In the genomic region with DNA sequence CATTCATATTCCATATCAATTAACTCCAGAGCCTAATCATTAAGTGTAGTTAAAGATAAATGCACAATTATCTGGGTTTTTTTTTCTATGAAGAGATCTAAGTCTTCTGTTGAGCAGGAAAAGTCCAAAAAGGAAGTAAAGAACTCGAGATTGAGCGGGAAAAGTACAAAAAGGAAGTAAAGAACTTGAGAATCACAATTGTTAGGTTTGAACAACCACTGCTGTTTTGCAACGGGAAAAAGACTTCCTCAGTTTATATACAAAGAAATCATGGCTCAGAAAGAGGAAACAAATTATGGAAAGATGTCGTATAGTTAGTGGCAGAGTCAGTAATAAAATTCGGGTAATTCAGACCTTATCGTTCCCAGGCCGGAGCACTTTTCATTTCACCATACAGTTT, we compare ENCODE assay signal across 23 cellular contexts.
DNase-seq lines count a peak whose midpoint lies in the region; ATAC-seq and TF ChIP-seq lines count a peak whose summit lies in the region.
"Had no signal": no experiment of that assay in that cellular context is flagged by ENCODE, and none has a peak within 500 bp of the region (broad histone marks: within the 10 kb centered on the region; RNA-seq: fewer than 3 reads in every experiment).

No MANE protein-coding gene starts in this region.

- ATAC-seq in GM21619 (IDR thresholded peaks at IDR 0.05; ENCODE audit: unreplicated experiment): no peak
- ATAC-seq: Panc1, right cardiac atrium had no signal

- no peaks in the 10 kb centered on the region for H3K27me3 Mint-ChIP-seq in activated CD4-positive, alpha-beta T cell treated with anti-CD3 and anti-CD28 coated beads, Interleukin-2, amount 10 ng/mL, durations not matched to agents 24 days and 14 days
- H3K27me3 Mint-ChIP-seq in endothelial cell (ENCODE audit: unreplicated experiment): no peaks in the 10 kb centered on the region
- H3K27me3 Mint-ChIP-seq: activated naive CD8-positive, alpha-beta T cell treated with anti-CD3 and anti-CD28 coated beads, Interleukin-2, amount 10 ng/mL, durations not matched to agents 7 days and 5 days had no signal

- no peak for TF ChIP-seq CTCF in endothelial cell (IDR thresholded peaks at IDR 0.05; ENCODE audit: unreplicated experiment)

- peaks cover 14% of the 10 kb centered on the region for H3K4me1 Mint-ChIP-seq in activated CD4-positive, alpha-beta T cell treated with anti-CD3 and anti-CD28 coated beads, Interleukin-2, amount 10 ng/mL, durations not matched to agents 24 days and 14 days
- H3K4me1 Mint-ChIP-seq in endothelial cell (ENCODE audit: unreplicated experiment): peaks cover 64% of the 10 kb centered on the region

- intact Hi-C loops in activated CD4-positive, alpha-beta T cell treated with anti-CD3 and anti-CD28 coated beads, Interleukin-2, amount 10 ng/mL, durations not matched to agents 24 days and 14 days (cut with micrococcal nuclease): no loop called here

- DNase-seq in activated CD4-positive, alpha-beta T cell treated with anti-CD3 and anti-CD28 coated beads, Interleukin-2, amount 10 ng/mL, durations not matched to agents 24 days and 14 days: no peak
- no peak for DNase-seq in activated CD4-positive, alpha-beta T cell treated with anti-CD3 and anti-CD28 coated beads for 1 hour
- DNase-seq in NOMO-1 treated with DMSO at 0.1 percent for 48 hours (lab: John Stamatoyannopoulos, UW; ENCODE audit: unreplicated experiment): peak; percentile 72
- DNase-seq in endothelial cell (ENCODE audit: low spot score): no peak
- DNase-seq in putamen (ENCODE audit: low spot score): peak; percentile 17
- DNase-seq in GOT3 (lab: John Stamatoyannopoulos, UW): no peak
- no peak for DNase-seq in nucleus accumbens (lab: John Stamatoyannopoulos, UW)
- DNase-seq: 8988T; activated CD4-positive, CD25-positive, alpha-beta regulatory T cell treated with anti-CD3 and anti-CD28 coated beads, Interleukin-2, amount 50 U/mL, for 72 hours; activated naive CD8-positive, alpha-beta T cell treated with anti-CD3 and anti-CD28 coated beads, Interleukin-2, amount 10 ng/mL, durations not matched to agents 7 days and 5 days; brain microvascular endothelial cell; colonic mucosa; DMS 273 treated with DMSO at 0.1 percent for 48 hours; left ventricle myocardium inferior; NCI-H1694 treated with DMSO at 0.1 percent for 48 hours; NCI-H748 treated with DMSO at 0.1 percent for 48 hours; right cardiac atrium; substantia nigra; T-helper 9 cell; uterus had no signal

- H3K4me3 Mint-ChIP-seq in activated CD4-positive, alpha-beta T cell treated with anti-CD3 and anti-CD28 coated beads, Interleukin-2, amount 10 ng/mL, durations not matched to agents 24 days and 14 days: no peak overlapping the region
- H3K4me3 Mint-ChIP-seq in endothelial cell (ENCODE audit: unreplicated experiment): no peak overlapping the region
- H3K4me3 Mint-ChIP-seq: activated naive CD8-positive, alpha-beta T cell treated with anti-CD3 and anti-CD28 coated beads, Interleukin-2, amount 10 ng/mL, durations not matched to agents 7 days and 5 days; activated T-helper 1 cell treated with anti-CD3 and anti-CD28 coated beads, Interleukin-12 subunit alpha, Interleukin-12 subunit beta, Interleukin-2, Interleukin-4 antibody, amounts not matched to agents 30 ng/mL and 10 ng/mL and 1 ng/mL, durations not matched to agents 14 hours and 24 hours and 36 hours had no signal

- H3K36me3 Mint-ChIP-seq in activated CD4-positive, alpha-beta T cell treated with anti-CD3 and anti-CD28 coated beads, Interleukin-2, amount 10 ng/mL, durations not matched to agents 24 days and 14 days (ENCODE audit: low read depth): peaks cover 50% of the 10 kb centered on the region
- H3K36me3 Mint-ChIP-seq in endothelial cell (ENCODE audit: low read depth, unreplicated experiment): peaks cover 15% of the 10 kb centered on the region

- H3K27ac Mint-ChIP-seq in activated CD4-positive, alpha-beta T cell treated with anti-CD3 and anti-CD28 coated beads, Interleukin-2, amount 10 ng/mL, durations not matched to agents 24 days and 14 days: peak overlapping the region; percentile 37
- peak overlapping the region; percentile 91 for H3K27ac Mint-ChIP-seq in endothelial cell (ENCODE audit: unreplicated experiment)
- H3K27ac Mint-ChIP-seq: activated naive CD8-positive, alpha-beta T cell treated with anti-CD3 and anti-CD28 coated beads, Interleukin-2, amount 10 ng/mL, durations not matched to agents 7 days and 5 days; activated T-helper 1 cell treated with anti-CD3 and anti-CD28 coated beads, Interleukin-12 subunit alpha, Interleukin-12 subunit beta, Interleukin-2, Interleukin-4 antibody, amounts not matched to agents 30 ng/mL and 10 ng/mL and 1 ng/mL, durations not matched to agents 14 hours and 24 hours and 36 hours had no signal

- H3K9me3 Mint-ChIP-seq in activated CD4-positive, alpha-beta T cell treated with anti-CD3 and anti-CD28 coated beads, Interleukin-2, amount 10 ng/mL, durations not matched to agents 24 days and 14 days: peaks cover under 1% of the 10 kb centered on the region
- no peaks in the 10 kb centered on the region for H3K9me3 Mint-ChIP-seq in endothelial cell (ENCODE audit: unreplicated experiment)

Comparison
In these comparisons a context has a peak if more than half of its experiments do, and no peak if none do; other contexts are left out.
1. DNase-seq: peak in NOMO-1 treated with DMSO at 0.1 percent for 48 hours (single experiment) and putamen (single experiment); none in activated CD4-positive, alpha-beta T cell treated with anti-CD3 and anti-CD28 coated beads, Interleukin-2, amount 10 ng/mL, durations not matched to agents 24 days and 14 days (single experiment), activated CD4-positive, alpha-beta T cell treated with anti-CD3 and anti-CD28 coated beads for 1 hour (single experiment), endothelial cell (single experiment), GOT3 (single experiment) and nucleus accumbens (0 of 56).